In genomic region chr13:36509369-36509768, GRCh38 we compare ENCODE assay signal across 21 cellular contexts.
DNase-seq lines count a peak whose midpoint lies in the region; ATAC-seq and TF ChIP-seq lines count a peak whose summit lies in the region.
"Had no signal": no experiment of that assay in that cellular context is flagged by ENCODE, and none has a peak within 500 bp of the region (broad histone marks: within the 10 kb centered on the region; RNA-seq: fewer than 3 reads in every experiment).

No MANE protein-coding gene starts in this region.

- peak; percentile 45 for TF ChIP-seq CTCF in A673 (conservative IDR thresholded peaks at IDR 0.05; ENCODE audit: low read depth, low read length)
- peak; percentile 34 for TF ChIP-seq CTCF in glutamatergic neuron (IDR thresholded peaks at IDR 0.05; ENCODE audit: partially characterized antibody, unreplicated experiment)

- no peak overlapping the region for H3K27ac ChIP-seq in A673 (ENCODE audit: low read depth, low read length, poor library complexity, severe bottlenecking)
- H3K27ac ChIP-seq: adrenal gland, esophagus squamous epithelium, suprapubic skin had no signal

- H3K4me3 ChIP-seq in A673 (ENCODE audit: low read depth, low read length, poor library complexity, severe bottlenecking), result no peak overlapping the region
- H3K4me3 ChIP-seq: adrenal gland, esophagus squamous epithelium, suprapubic skin had no signal

- H3K9me3 ChIP-seq in A673 (ENCODE audit: low read depth, low read length, poor library complexity, severe bottlenecking), result peaks cover 15% of the 10 kb centered on the region
- H3K9me3 ChIP-seq: adrenal gland, suprapubic skin had no signal

- BruUV-seq in A673 (replicated peaks; lab: Mats Ljungman, UMichigan), result no TSS peak

- peaks cover 6% of the 10 kb centered on the region for H3K9me3 Mint-ChIP-seq in glutamatergic neuron (ENCODE audit: unreplicated experiment)

- DNase-seq in A673 (ENCODE audit: low spot score) (peak; percentile 49), ELR (ENCODE audit: low read depth) (peak; percentile 2), RPMI8226 (peak; percentile 3), glutamatergic neuron (no peak), LoVo (ENCODE audit: low spot score) (no peak)
- DNase-seq: activated CD4-positive, alpha-beta T cell treated with anti-CD3 and anti-CD28 coated beads for 4 hours; activated effector memory CD4-positive, alpha-beta T cell treated with anti-CD3 and anti-CD28 coated beads, Interleukin-2, amount 50 U/mL, for 16 hours; adrenal gland; caudate nucleus; CD8-positive, alpha-beta T cell; esophagus squamous epithelium; immature natural killer cell; left ventricle myocardium superior; NCI-H1694 treated with DMSO at 0.1 percent for 48 hours; NCI-H446 treated with DMSO at 0.1 percent for 48 hours; nucleus accumbens; right cardiac atrium had no signal

- no peak overlapping the region for H3K27ac Mint-ChIP-seq in glutamatergic neuron (ENCODE audit: unreplicated experiment)
- H3K27ac Mint-ChIP-seq: CD8-positive, alpha-beta T cell; immature natural killer cell had no signal

- peaks cover 26% of the 10 kb centered on the region for H3K4me1 ChIP-seq in A673 (ENCODE audit: insufficient read depth, low read length, poor library complexity, severe bottlenecking)
- H3K4me1 ChIP-seq: adrenal gland, esophagus squamous epithelium, suprapubic skin had no signal

- CTCF ChIA-PET in A673 (lab: Charles Lee), result no interaction called here

- no peaks in the 10 kb centered on the region for H3K36me3 ChIP-seq in A673 (ENCODE audit: insufficient read depth, low read length, poor library complexity, severe bottlenecking)
- H3K36me3 ChIP-seq: adrenal gland, esophagus squamous epithelium, suprapubic skin had no signal

- no peaks in the 10 kb centered on the region for H3K36me3 Mint-ChIP-seq in glutamatergic neuron (ENCODE audit: unreplicated experiment)
- H3K36me3 Mint-ChIP-seq: CD8-positive, alpha-beta T cell had no signal

- H3K27me3 Mint-ChIP-seq in glutamatergic neuron (ENCODE audit: unreplicated experiment), result peaks cover 3% of the 10 kb centered on the region

- no peaks in the 10 kb centered on the region for H3K27me3 ChIP-seq in A673 (replicated peaks; ENCODE audit: insufficient read depth, low read depth, low read length, poor library complexity)
- H3K27me3 ChIP-seq: adrenal gland, esophagus squamous epithelium, suprapubic skin had no signal

- no peak for ATAC-seq in GM19452 (IDR thresholded peaks at IDR 0.05; ENCODE audit: unreplicated experiment)
- no peak for ATAC-seq in HG02852 (IDR thresholded peaks at IDR 0.05; ENCODE audit: unreplicated experiment)
- ATAC-seq in HG03439 (IDR thresholded peaks at IDR 0.05; ENCODE audit: unreplicated experiment), result no peak
- ATAC-seq: CD8-positive, alpha-beta T cell; left ventricle myocardium superior; right cardiac atrium had no signal

- POLR2A ChIA-PET in A673 (lab: Charles Lee; ENCODE audit: low non-redundant PET), result no interaction called here

- peaks cover 11% of the 10 kb centered on the region for H3K4me1 Mint-ChIP-seq in glutamatergic neuron (ENCODE audit: low read depth, unreplicated experiment)
- H3K4me1 Mint-ChIP-seq: immature natural killer cell had no signal

- intact Hi-C loops in A673 (cut with micrococcal nuclease; ENCODE audit: unreplicated experiment), result no loop called here

- H3K4me3 Mint-ChIP-seq in glutamatergic neuron (ENCODE audit: unreplicated experiment), result no peak overlapping the region
- H3K4me3 Mint-ChIP-seq: CD8-positive, alpha-beta T cell; immature natural killer cell had no signal

Comparison
In these comparisons a context has a peak if more than half of its experiments do, and no peak if none do; other contexts are left out.
1. DNase-seq: peak in A673 (single experiment), ELR (single experiment) and RPMI8226 (single experiment); none in glutamatergic neuron (single experiment) and LoVo (single experiment).